ENCODE assay signal across 26 cellular contexts in the genomic region with DNA sequence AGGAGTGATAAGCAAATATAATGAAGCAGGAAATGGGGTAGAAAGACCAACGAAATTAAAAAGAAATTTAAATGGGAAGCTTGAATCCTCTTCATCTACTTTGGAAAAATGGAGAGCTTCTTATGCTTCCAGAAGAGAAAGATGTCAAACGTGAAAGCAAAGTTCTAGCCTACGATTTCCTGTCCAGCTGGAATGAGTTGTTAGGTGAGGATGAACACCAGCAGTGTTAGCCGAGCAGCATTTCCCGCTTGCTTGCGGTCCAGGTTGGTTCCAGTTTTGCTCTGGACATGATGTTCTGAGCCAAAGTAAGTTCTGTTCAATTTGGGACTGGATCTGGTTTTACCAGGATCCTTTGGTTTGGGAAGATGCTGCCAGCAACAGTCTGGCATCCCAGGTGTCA.
DNase-seq lines count a peak whose midpoint lies in the region; TF ChIP-seq lines count a peak whose summit lies in the region.
"Had no signal": no experiment of that assay in that cellular context is flagged by ENCODE, and none has a peak within 500 bp of the region (broad histone marks: within the 10 kb centered on the region; RNA-seq: fewer than 3 reads in every experiment).

No MANE protein-coding gene starts in this region.

- H3K27ac ChIP-seq in smooth muscle cell (ENCODE audit: low read depth) = peak overlapping the region; percentile 71
- H3K27ac ChIP-seq: body of pancreas, left ventricle myocardium inferior, WERI-Rb-1 had no signal

- no peak overlapping the region for H2AFZ ChIP-seq in smooth muscle cell (ENCODE audit: low read depth)

- TF ChIP-seq CTCF in fibroblast of villous mesenchyme (IDR thresholded peaks at IDR 0.05; ENCODE audit: insufficient read depth, low read depth, low read length) = no peak
- no peak for TF ChIP-seq CTCF in smooth muscle cell (IDR thresholded peaks at IDR 0.05; ENCODE audit: borderline replicate concordance, insufficient read depth, poor library complexity, severe bottlenecking)

- 81% methylated on average over 6 of the region's 6 CpGs for WGBS in smooth muscle cell (ENCODE audit: low lambda C conversion rate)

- no peaks in the 10 kb centered on the region for H4K20me1 ChIP-seq in smooth muscle cell (ENCODE audit: low read depth)

- H3K79me2 ChIP-seq in smooth muscle cell (ENCODE audit: low read depth) = no peaks in the 10 kb centered on the region

- no peak overlapping the region for H3K9ac ChIP-seq in adipocyte (ENCODE audit: low read length)
- H3K9ac ChIP-seq in smooth muscle cell (ENCODE audit: low read depth) = no peak overlapping the region

- DNase-seq in H4 (ENCODE audit: low spot score) (peak; percentile 28), adipocyte (ENCODE audit: low read depth) (no peak), fibroblast of villous mesenchyme (ENCODE audit: low read depth) (peak; percentile 37), smooth muscle cell (lab: John Stamatoyannopoulos, UW; ENCODE audit: unreplicated experiment) (no peak), mesenteric fat pad (ENCODE audit: low spot score) (no peak), kidney glomerular epithelial cell (lab: John Stamatoyannopoulos, UW) (no peak)
- DNase-seq in stimulated activated CD4-positive, alpha-beta T cell treated with anti-CD3 and anti-CD28 coated beads, Interleukin-4, amount 100 ng/mL, for 1 hour = no peak
- DNase-seq: activated CD4-positive, alpha-beta T cell treated with anti-CD3 and anti-CD28 coated beads for 48 hours; activated CD8-positive, alpha-beta memory T cell treated with anti-CD3 and anti-CD28 coated beads for 24 hours; activated gamma-delta T cell treated with Interleukin-2 at 50 U/mL for 16 hours; activated naive CD8-positive, alpha-beta T cell treated with anti-CD3 and anti-CD28 coated beads, Interleukin-2, amount 50 U/mL, for 24 hours; activated T-cell treated with anti-CD3 and anti-CD28 coated beads, Interleukin-2, amount 50 U/mL, for 1 hour; body of pancreas; CD4-positive, alpha-beta T cell; effector memory CD4-positive, alpha-beta T cell; hippocampal formation; left ventricle myocardium inferior; MG63; midbrain; naive thymus-derived CD8-positive, alpha-beta T cell; NCI-H1417; NCI-H2081; NCI-H226; NCI-H774; stimulated activated CD4-positive, alpha-beta T cell treated with anti-CD3 and anti-CD28 coated beads, Interleukin-4, amount 100 ng/mL, for 4 hours; WERI-Rb-1 had no signal

- H3K4me2 ChIP-seq in smooth muscle cell = peak overlapping the region; percentile 72

- H3K36me3 ChIP-seq in adipocyte (ENCODE audit: control insufficient read depth, insufficient read depth, low read length, severe bottlenecking) (no peaks in the 10 kb centered on the region), smooth muscle cell (ENCODE audit: low read depth) (no peaks in the 10 kb centered on the region)
- H3K36me3 ChIP-seq: left ventricle myocardium inferior, MG63, WERI-Rb-1 had no signal

- H3K9me3 ChIP-seq in adipocyte (ENCODE audit: control insufficient read depth, low read length) (no peaks in the 10 kb centered on the region), smooth muscle cell (replicated peaks; ENCODE audit: low read depth) (no peaks in the 10 kb centered on the region)
- H3K9me3 ChIP-seq: body of pancreas, left ventricle myocardium inferior, MG63 had no signal

- H3K4me3 ChIP-seq in adipocyte (ENCODE audit: low read length) (peak overlapping the region; percentile 31), fibroblast of villous mesenchyme (ENCODE audit: low read depth, low read length) (no peak overlapping the region), smooth muscle cell (no peak overlapping the region)
- H3K4me3 ChIP-seq: body of pancreas, left ventricle myocardium inferior, MG63 had no signal

- H3F3A ChIP-seq in smooth muscle cell (ENCODE audit: low read depth) = peaks cover 26% of the 10 kb centered on the region

- H3K27me3 ChIP-seq in adipocyte (replicated peaks; ENCODE audit: control insufficient read depth, insufficient read depth, low read length) (no peaks in the 10 kb centered on the region), smooth muscle cell (ENCODE audit: low read depth) (no peaks in the 10 kb centered on the region)
- H3K27me3 ChIP-seq: body of pancreas, MG63 had no signal

- H3K4me1 ChIP-seq in adipocyte (ENCODE audit: control insufficient read depth, insufficient read depth, low read length) (no peaks in the 10 kb centered on the region), smooth muscle cell (ENCODE audit: low read depth) (peaks cover 23% of the 10 kb centered on the region)
- H3K4me1 ChIP-seq: body of pancreas, left ventricle myocardium inferior had no signal

Comparison
In these comparisons a context has a peak if more than half of its experiments do, and no peak if none do; other contexts are left out.
1. DNase-seq: peak in H4 (single experiment) and fibroblast of villous mesenchyme (single experiment); none in adipocyte (single experiment), smooth muscle cell (single experiment), mesenteric fat pad (single experiment), kidney glomerular epithelial cell (single experiment) and stimulated activated CD4-positive, alpha-beta T cell treated with anti-CD3 and anti-CD28 coated beads, Interleukin-4, amount 100 ng/mL, for 1 hour (single experiment).